Comparison of ENCODE assay signal across 13 cellular contexts in genomic region chr19:17098326-17098725, GRCh38. TPM values are rescaled to one million over a fixed set of nuclear protein-coding genes. Genes with fewer than 3 reads are reported as not detected.
A peak's percentile ranks its signal among the peaks of the same experiment; 100 is the strongest.
DNase-seq lines count a peak whose midpoint lies in the region; ATAC-seq, FAIRE-seq and TF ChIP-seq lines count a peak whose summit lies in the region.
"Had no signal": no experiment of that assay in that cellular context is flagged by ENCODE, and none has a peak within 500 bp of the region (broad histone marks: within the 10 kb centered on the region; RNA-seq: fewer than 3 reads in every experiment).

No MANE protein-coding gene starts in this region.

- POLR2A ChIA-PET in A549 (lab: Yijun Ruan, JAX), result no interaction called here

- H3K4me2 ChIP-seq in A549, result peak overlapping the region; percentile 80
- no peak overlapping the region for H3K4me2 ChIP-seq in GM23338
- H3K4me2 ChIP-seq in fibroblast of lung (ENCODE audit: extremely low read depth, insufficient read depth, low read length), result no peak overlapping the region

- H4K20me1 ChIP-seq in GM23338 (replicated peaks; ENCODE audit: insufficient read depth), result peaks cover 7% of the 10 kb centered on the region
- H4K20me1 ChIP-seq in fibroblast of lung (ENCODE audit: control insufficient read depth, extremely low read depth, insufficient read depth, low read length), result no peaks in the 10 kb centered on the region

- H3K27me3 Mint-ChIP-seq in GM23338 (ENCODE audit: insufficient read depth, low read depth, poor library complexity), result peaks cover 4% of the 10 kb centered on the region
- H3K27me3 Mint-ChIP-seq in activated CD8-positive, alpha-beta memory T cell treated with anti-CD3 and anti-CD28 coated beads, Interleukin-2, amount 10 ng/mL, durations not matched to agents 7 days and 5 days, result no peaks in the 10 kb centered on the region
- H3K27me3 Mint-ChIP-seq: T-cell had no signal

- WGBS in A549 (ENCODE audit: missing lambda C conversion rate), result 91% methylated on average over 9 of the region's 9 CpGs

- H3K36me3 ChIP-seq in GM23338 (ENCODE audit: insufficient read depth) (no peaks in the 10 kb centered on the region; the same call in 1 of the 2 replicates), fibroblast of lung (ENCODE audit: control insufficient read depth, insufficient read depth, low read length) (peaks cover 12% of the 10 kb centered on the region), neutrophil (peaks cover 31% of the 10 kb centered on the region)

- H3K27ac ChIP-seq in A549 (peak overlapping the region; percentile 78 to 85), GM23338 (ENCODE audit: low read depth) (no peak overlapping the region), fibroblast of lung (ENCODE audit: insufficient read depth, low read length) (peak overlapping the region; percentile 0), neutrophil (peak overlapping the region; percentile 74)

- no peak overlapping the region for H3K4me3 Mint-ChIP-seq in GM23338
- no peak overlapping the region for H3K4me3 Mint-ChIP-seq in activated CD8-positive, alpha-beta memory T cell treated with anti-CD3 and anti-CD28 coated beads, Interleukin-2, amount 10 ng/mL, durations not matched to agents 7 days and 5 days
- H3K4me3 Mint-ChIP-seq: T-cell had no signal

- peaks cover 6% of the 10 kb centered on the region for H3K4me1 Mint-ChIP-seq in GM23338
- H3K4me1 Mint-ChIP-seq in activated CD8-positive, alpha-beta memory T cell treated with anti-CD3 and anti-CD28 coated beads, Interleukin-2, amount 10 ng/mL, durations not matched to agents 7 days and 5 days, result peaks cover 43% of the 10 kb centered on the region

- H3K4me1 ChIP-seq in A549, result peaks cover 20% of the 10 kb centered on the region
- no peaks in the 10 kb centered on the region; the same call in 1 of the 2 replicates for H3K4me1 ChIP-seq in GM23338 (ENCODE audit: insufficient read depth)
- peaks cover 19% of the 10 kb centered on the region for H3K4me1 ChIP-seq in fibroblast of lung (ENCODE audit: control insufficient read depth, extremely low read depth, insufficient read depth, low read length)
- peaks cover 10 to 15% of the 10 kb centered on the region in 2 experiments for H3K4me1 ChIP-seq in neutrophil (ENCODE audit: control insufficient read depth in 1 of 2, insufficient read depth in 1 of 2, low read depth in 1 of 2, low read length in 1 of 2)

- peaks cover 33% of the 10 kb centered on the region for H3K36me3 Mint-ChIP-seq in GM23338 (ENCODE audit: low read depth)
- H3K36me3 Mint-ChIP-seq in activated CD8-positive, alpha-beta memory T cell treated with anti-CD3 and anti-CD28 coated beads, Interleukin-2, amount 10 ng/mL, durations not matched to agents 7 days and 5 days, result peaks cover 39% of the 10 kb centered on the region

- TF ChIP-seq EP300 in A549 (IDR thresholded peaks at IDR 0.05), result no peak

- no peaks in the 10 kb centered on the region for H3K9me2 ChIP-seq in GM23338 (ENCODE audit: insufficient read depth)

- peaks cover 2% of the 10 kb centered on the region; the same call in 1 of the 2 replicates for H3F3A ChIP-seq in GM23338 (replicated peaks; ENCODE audit: low read depth)

- TF ChIP-seq POLR2A in A549 (IDR thresholded peaks at IDR 0.05; ENCODE audit: low read length), result no peak

- peak overlapping the region; percentile 58; the same call in 1 of the 2 replicates for H3K27ac Mint-ChIP-seq in GM23338
- H3K27ac Mint-ChIP-seq in activated CD8-positive, alpha-beta memory T cell treated with anti-CD3 and anti-CD28 coated beads, Interleukin-2, amount 10 ng/mL, durations not matched to agents 7 days and 5 days, result no peak overlapping the region

- CTCF ChIA-PET in A549 (lab: Yijun Ruan, JAX), result no interaction called here
- CTCF ChIA-PET in activated CD8-positive, alpha-beta memory T cell treated with anti-CD3 and anti-CD28 coated beads, Interleukin-2, amount 10 ng/mL, durations not matched to agents 7 days and 5 days (lab: Charles Lee), result no interaction called here

- TF ChIP-seq CTCF in A549 (IDR thresholded peaks at IDR 0.05) (no peak), GM23338 (conservative IDR thresholded peaks at IDR 0.05; ENCODE audit: low read depth in 2 of 2) (no peak), fibroblast of lung (conservative IDR thresholded peaks at IDR 0.05 in 1 of 2, IDR thresholded peaks at IDR 0.05 in 1 of 2; ENCODE audit: low read depth in 1 of 2, low read length in 2 of 2) (no peak), neutrophil (IDR thresholded peaks at IDR 0.05) (no peak)

- ATAC-seq in A549 (no peak), GM23338 (no peak), HG03442 (IDR thresholded peaks at IDR 0.05; ENCODE audit: unreplicated experiment) (no peak)
- no peak for ATAC-seq in activated CD8-positive, alpha-beta memory T cell treated with anti-CD3 and anti-CD28 coated beads, Interleukin-2, amount 10 ng/mL, durations not matched to agents 7 days and 5 days
- ATAC-seq: T-cell had no signal

- H3K27me3 ChIP-seq in GM23338 (ENCODE audit: insufficient read depth) (no peaks in the 10 kb centered on the region), fibroblast of lung (ENCODE audit: control insufficient read depth, insufficient read depth, low read length) (no peaks in the 10 kb centered on the region), neutrophil (no peaks in the 10 kb centered on the region)

- TF ChIP-seq RAD21 in A549 (conservative IDR thresholded peaks at IDR 0.05 in 1 of 2, IDR thresholded peaks at IDR 0.05 in 1 of 2), result no peak

- peaks cover 12% of the 10 kb centered on the region for H3K9me3 Mint-ChIP-seq in GM23338
- peaks cover 2% of the 10 kb centered on the region for H3K9me3 Mint-ChIP-seq in activated CD8-positive, alpha-beta memory T cell treated with anti-CD3 and anti-CD28 coated beads, Interleukin-2, amount 10 ng/mL, durations not matched to agents 7 days and 5 days (ENCODE audit: low read depth)

- H3K79me2 ChIP-seq in GM23338 (replicated peaks; ENCODE audit: insufficient read depth) (peaks cover 61% of the 10 kb centered on the region), fibroblast of lung (ENCODE audit: control insufficient read depth, insufficient read depth, low read length) (peaks cover 88% of the 10 kb centered on the region)

- H3K9me3 ChIP-seq in A549 (no peaks in the 10 kb centered on the region), fibroblast of lung (ENCODE audit: control insufficient read depth, insufficient read depth, low read depth, low read length) (no peaks in the 10 kb centered on the region), neutrophil (no peaks in the 10 kb centered on the region)

- H3K9ac ChIP-seq in fibroblast of lung (ENCODE audit: insufficient read depth, low read length), result no peak overlapping the region

- H3K4me3 ChIP-seq in A549 (no peak overlapping the region), GM23338 (no peak overlapping the region), fibroblast of lung (replicated peaks in 1 of 4; ENCODE audit: control extremely low read depth in 1 of 4, insufficient read depth in 1 of 4, low read depth in 3 of 4, low read length in 4 of 4) (no peak overlapping the region), neutrophil (ENCODE audit: low read depth in 1 of 2, low read length in 1 of 2) (no peak overlapping the region)

- H2AFZ ChIP-seq in GM23338 (no peak overlapping the region), fibroblast of lung (ENCODE audit: low read length) (no peak overlapping the region)

- DNase-seq in A549 (ENCODE audit: low read depth in 1 of 2, low spot score in 1 of 2), result no peak
- DNase-seq in GM23338 (ENCODE audit: low spot score), result no peak
- peak in 1 of 2 donors; percentile 31 for DNase-seq in fibroblast of lung (ENCODE audit: low read depth in 2 of 2)
- DNase-seq in GM19238 (ENCODE audit: insufficient read length, low spot score), result no peak
- DNase-seq in activated CD8-positive, alpha-beta memory T cell treated with anti-CD3 and anti-CD28 coated beads, Interleukin-2, amount 10 ng/mL, durations not matched to agents 7 days and 5 days, result no peak
- DNase-seq in activated naive CD4-positive, alpha-beta T cell treated with Interleukin-2 at 50 U/mL for 16 hours, result no peak
- DNase-seq: activated CD4-positive, CD25-positive, alpha-beta regulatory T cell; AML-193; DMS153; T-cell had no signal

- no peak for FAIRE-seq in A549 (lab: Jason Lieb, UNC)
- FAIRE-seq: islet of Langerhans had no signal

TF ChIP-seq in GM23338, 12 proteins besides CTCF, POLR2A, EP300 and RAD21 (continues in another document):
- TF ChIP-seq ZNF331 (CRISPR knock-in tag; IDR thresholded peaks at IDR 0.05; ENCODE audit: low read depth), result no peak

RNA-seq across cellular contexts. Expression of gene MYO9B, which starts 22.7 kb away (rescaled TPM):
- polyA plus RNA-seq in A549 (2011; rRNA removed) (13.0 and 18.9 TPM in 2 replicates), A549 (2017; fragmentation: RNase III; extraction: RNeasy Plus Mini Kit Qiagen cat#74134 plus additional on column Dnase treatment) (23.9 to 28.1 TPM (median 27.7 TPM) in 3 replicates), GM23338 (2016; fragmentation: Nextera tagmentation; extraction: Ambion mirVana) (28.7 and 29.0 TPM in 2 replicates), fibroblast of lung (32.5 and 39.5 TPM in 2 replicates)
- polyA plus RNA-seq in A549 (2012; cell fraction: cytosol; rRNA removed), result 18.7 and 25.6 TPM in 2 replicates
- 68.0 and 89.4 TPM in 2 replicates for polyA plus RNA-seq in A549 (2012; cell fraction: nucleus; rRNA removed)
- 34.1 and 36.5 TPM in 2 replicates for polyA minus RNA-seq in A549 (2011; rRNA and poly(A)+ RNA removed)
- 61.3 and 65.6 TPM in 2 replicates for total RNA-seq in GM23338 (2014; rRNA removed; shearing (Covaris generic))
- total RNA-seq in fibroblast of lung, result 44.2 and 52.5 TPM in 2 replicates
- polyA plus RNA-seq in fibroblast of lung (2012), result 64.0 and 66.2 TPM in 2 replicates
- polyA minus RNA-seq in fibroblast of lung (ENCODE audit: low replicate concordance), result 143 and 156 TPM in 2 replicates
- 100 to 1,000 TPM; 280 to 356 TPM for total RNA-seq in activated CD8-positive, alpha-beta memory T cell treated with anti-CD3 and anti-CD28 coated beads, Interleukin-2, amount 10 ng/mL, durations not matched to agents 7 days and 5 days

RNA-seq across cellular contexts. Expression of gene HAUS8, which starts 23.1 kb away (rescaled TPM):
- polyA plus RNA-seq in A549 (2011; rRNA removed) (13.9 and 15.1 TPM in 2 replicates), A549 (2017; fragmentation: RNase III; extraction: RNeasy Plus Mini Kit Qiagen cat#74134 plus additional on column Dnase treatment) (15.9 to 16.6 TPM (median 16.2 TPM) in 3 replicates), GM23338 (2016; fragmentation: Nextera tagmentation; extraction: Ambion mirVana) (33.3 and 35.5 TPM in 2 replicates), fibroblast of lung (6.7 and 13.8 TPM in 2 replicates)
- polyA plus RNA-seq in A549 (2012; cell fraction: cytosol; rRNA removed), result 17.2 and 18.7 TPM in 2 replicates
- polyA plus RNA-seq in A549 (2012; cell fraction: nucleus; rRNA removed), result 19.3 and 21.3 TPM in 2 replicates
- 6.4 and 13.5 TPM in 2 replicates for polyA minus RNA-seq in A549 (2011; rRNA and poly(A)+ RNA removed)
- 10.6 and 11.1 TPM in 2 replicates for total RNA-seq in GM23338 (2014; rRNA removed; shearing (Covaris generic))
- 2.0 and 2.1 TPM in 2 replicates for total RNA-seq in fibroblast of lung
- polyA plus RNA-seq in fibroblast of lung (2012), result 5.0 and 12.2 TPM in 2 replicates
- 2.7 and 6.0 TPM in 2 replicates for polyA minus RNA-seq in fibroblast of lung (ENCODE audit: low replicate concordance)
- total RNA-seq in activated CD8-positive, alpha-beta memory T cell treated with anti-CD3 and anti-CD28 coated beads, Interleukin-2, amount 10 ng/mL, durations not matched to agents 7 days and 5 days, result 10 to 100 TPM; 62.1 to 73.0 TPM
